Comparison of ENCODE assay signal across 18 cellular contexts in the genomic region with DNA sequence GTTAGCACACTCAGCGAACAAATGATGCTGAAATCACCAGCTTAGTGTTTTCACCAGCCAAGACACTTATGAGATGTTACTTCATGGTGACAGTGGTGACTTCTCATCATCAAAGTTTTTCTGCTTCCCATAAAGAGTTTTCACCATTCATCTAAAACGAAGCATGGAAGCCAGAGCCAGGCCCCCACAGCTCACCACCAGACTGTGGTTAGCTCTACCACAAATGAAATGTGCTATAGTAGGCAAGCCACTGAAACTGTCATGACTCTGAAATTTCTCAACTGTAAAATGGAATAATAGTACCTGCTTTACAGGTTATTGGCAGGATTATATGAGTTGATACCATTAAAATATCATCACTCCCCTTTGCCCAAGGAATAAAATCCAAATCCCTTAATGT. TPM values are rescaled to one million over a fixed set of nuclear protein-coding genes. Genes with fewer than 3 reads are reported as not detected.
DNase-seq lines count a peak whose midpoint lies in the region; ATAC-seq and TF ChIP-seq lines count a peak whose summit lies in the region.
"Had no signal": no experiment of that assay in that cellular context is flagged by ENCODE, and none has a peak within 500 bp of the region (broad histone marks: within the 10 kb centered on the region; RNA-seq: fewer than 3 reads in every experiment).

No MANE protein-coding gene starts in this region.

- no peak for TF ChIP-seq CTCF in DND-41 (IDR thresholded peaks at IDR 0.05; ENCODE audit: borderline replicate concordance, extremely low read depth, low read length, poor library complexity, severe bottlenecking)
- no peak for TF ChIP-seq CTCF in HFFc6 (IDR thresholded peaks at IDR 0.05)

- H3K27me3 ChIP-seq in DND-41 (ENCODE audit: insufficient read depth, low read length, poor library complexity), result no peaks in the 10 kb centered on the region
- H3K27me3 ChIP-seq: SJSA1 had no signal

- no peaks in the 10 kb centered on the region for H3K79me2 ChIP-seq in DND-41 (ENCODE audit: insufficient read depth, low read length)

- peaks cover 11% of the 10 kb centered on the region for H3K9me3 Mint-ChIP-seq in HFFc6

- no peak overlapping the region for H3K4me3 ChIP-seq in DND-41 (ENCODE audit: low read depth in 1 of 2, low read length in 2 of 2)
- H3K4me3 ChIP-seq: GM23338, SJSA1 had no signal

- H3K4me2 ChIP-seq in DND-41 (ENCODE audit: insufficient read depth, low read length), result no peak overlapping the region
- H3K4me2 ChIP-seq: GM23338 had no signal

- H3K36me3 Mint-ChIP-seq in HFFc6 (ENCODE audit: low read depth), result peaks cover 18% of the 10 kb centered on the region

- H3K27me3 Mint-ChIP-seq in HFFc6 (ENCODE audit: insufficient read depth), result no peaks in the 10 kb centered on the region; the same call in 1 of the 2 replicates

- no peaks in the 10 kb centered on the region for H4K20me1 ChIP-seq in DND-41 (ENCODE audit: insufficient read depth, low read length)

- peak; percentile 88 for ATAC-seq in DND-41 (ENCODE audit: insufficient read depth, low read depth)
- ATAC-seq in GM19351 (IDR thresholded peaks at IDR 0.05; ENCODE audit: unreplicated experiment), result peak; percentile 68
- ATAC-seq in HG03159 (IDR thresholded peaks at IDR 0.05; ENCODE audit: unreplicated experiment), result peak; percentile 51
- ATAC-seq: GM23338, HCT116 had no signal

- H3K4me1 ChIP-seq in DND-41 (ENCODE audit: insufficient read depth, low read length), result peaks cover 26% of the 10 kb centered on the region
- H3K4me1 ChIP-seq: SJSA1 had no signal

- peaks cover 40% of the 10 kb centered on the region for H3K4me1 Mint-ChIP-seq in HFFc6 (ENCODE audit: low read depth)
- H3K4me1 Mint-ChIP-seq: GM23338 had no signal

- H3K4me3 Mint-ChIP-seq in HFFc6, result no peak overlapping the region
- H3K4me3 Mint-ChIP-seq: GM23338 had no signal

- peak; percentile 62 for DNase-seq in DND-41
- DNase-seq in MV-4-11 (lab: John Stamatoyannopoulos, UW), result peak; percentile 46
- DNase-seq in cerebellum (ENCODE audit: low spot score), result no peak
- no peak for DNase-seq in C1 segment of cervical spinal cord (lab: John Stamatoyannopoulos, UW)
- DNase-seq in HFFc6, result no peak
- DNase-seq in iPS-NIHi11 (ENCODE audit: low spot score), result no peak
- DNase-seq: DMS 273 treated with DMSO at 0.1 percent for 48 hours, GF-D8, KBM-7, NCI-H187, NCI-H69, T-helper 2 cell had no signal

- H2AFZ ChIP-seq in DND-41 (ENCODE audit: low read depth, low read length), result no peak overlapping the region
- H2AFZ ChIP-seq: GM23338 had no signal

- no peaks in the 10 kb centered on the region for H3K36me3 ChIP-seq in DND-41 (ENCODE audit: insufficient read depth, low read length)
- H3K36me3 ChIP-seq: SJSA1 had no signal

- H3K27ac Mint-ChIP-seq in HFFc6, result no peak overlapping the region
- H3K27ac Mint-ChIP-seq: GM23338 had no signal

- H3K9ac ChIP-seq in DND-41 (ENCODE audit: low read depth, low read length), result no peak overlapping the region

- peak overlapping the region; percentile 9; the same call in 1 of the 2 replicates for H3K27ac ChIP-seq in DND-41 (ENCODE audit: low read length)
- H3K27ac ChIP-seq: C4-2B, SJSA1 had no signal

- peaks cover 5% of the 10 kb centered on the region for H3K9me3 ChIP-seq in DND-41 (ENCODE audit: insufficient read depth, low read length, severe bottlenecking)
- H3K9me3 ChIP-seq: SJSA1 had no signal

RNA-seq across cellular contexts. Expression of gene HHIP, which starts 56.4 kb away (rescaled TPM):
- 10.6 TPM for total RNA-seq in cerebellum
- 1 to 10 TPM in 1 of 6 experiments, under 1 TPM in 5; 0.09 to 1.1 (median 0.42) TPM for total RNA-seq in HFFc6 (2021; fragmentation: NEBNext Ultra II Directional; extraction: Animal tissue kit (Norgen Biotek cat#: 25700))

Comparison
In these comparisons a context has a peak if more than half of its experiments do, and no peak if none do; other contexts are left out.
1. DNase-seq: peak in DND-41 (single experiment) and MV-4-11 (single experiment); none in cerebellum (single experiment), C1 segment of cervical spinal cord (0 of 14), HFFc6 (single experiment) and iPS-NIHi11 (single experiment).
2. Peak in every context shown above with its lines, with median percentiles within 50 percentile points of each other: ATAC-seq.